In genomic region chr12:114416028-114416427, GRCh38 we compare ENCODE assay signal across 18 cellular contexts. TPM values are rescaled to one million over a fixed set of nuclear protein-coding genes. Genes with fewer than 3 reads are reported as not detected.
DNase-seq lines count a peak whose midpoint lies in the region; ATAC-seq lines count a peak whose summit lies in the region.
"Had no signal": no experiment of that assay in that cellular context is flagged by ENCODE, and none has a peak within 500 bp of the region (broad histone marks: within the 10 kb centered on the region; RNA-seq: fewer than 3 reads in every experiment).

No MANE protein-coding gene starts in this region.

- H3K27ac Mint-ChIP-seq in naive thymus-derived CD4-positive, alpha-beta T cell, result no peak overlapping the region
- no peak overlapping the region for H3K27ac Mint-ChIP-seq in activated CD8-positive, alpha-beta memory T cell treated with anti-CD3 and anti-CD28 coated beads, Interleukin-2, amount 10 ng/mL, durations not matched to agents 7 days and 5 days
- H3K27ac Mint-ChIP-seq: CD4-positive, alpha-beta memory T cell; H9 had no signal

- no peaks in the 10 kb centered on the region for H3K9me3 ChIP-seq in naive thymus-derived CD4-positive, alpha-beta T cell (ENCODE audit: control insufficient read depth in 2 of 3, low read length in 3 of 3)
- H3K9me3 ChIP-seq: A549 had no signal

- peaks cover 0 to 10% (median 4%) of the 10 kb centered on the region in 11 donors for H3K9me3 Mint-ChIP-seq in naive thymus-derived CD4-positive, alpha-beta T cell
- H3K9me3 Mint-ChIP-seq in activated CD8-positive, alpha-beta memory T cell treated with anti-CD3 and anti-CD28 coated beads, Interleukin-2, amount 10 ng/mL, durations not matched to agents 7 days and 5 days (ENCODE audit: low read depth), result no peaks in the 10 kb centered on the region

- no peaks in the 10 kb centered on the region for H3K27me3 ChIP-seq in naive thymus-derived CD4-positive, alpha-beta T cell (ENCODE audit: control insufficient read depth in 2 of 2, insufficient read depth in 2 of 2, low read length in 2 of 2)

- DNase-seq in Right ventricle myocardium inferior (ENCODE audit: missing footprints) (no peak), left cardiac atrium (no peak), epidermal melanocyte (ENCODE audit: insufficient read length, low spot score) (peak; percentile 16), left ventricle myocardium superior (no peak)
- no peak for DNase-seq in naive thymus-derived CD4-positive, alpha-beta T cell
- DNase-seq in activated CD8-positive, alpha-beta memory T cell treated with anti-CD3 and anti-CD28 coated beads, Interleukin-2, amount 10 ng/mL, durations not matched to agents 7 days and 5 days, result no peak
- DNase-seq: AML-193; CD4-positive, alpha-beta memory T cell; DMS79 treated with DMSO at 0.1 percent for 48 hours; GF-D8; H9 had no signal

- H3K27ac ChIP-seq in naive thymus-derived CD4-positive, alpha-beta T cell (ENCODE audit: low read depth, low read length), result no peak overlapping the region
- H3K27ac ChIP-seq: 22Rv1, A549, C4-2B had no signal

- H3K4me3 ChIP-seq in naive thymus-derived CD4-positive, alpha-beta T cell (ENCODE audit: low read length), result no peak overlapping the region
- H3K4me3 ChIP-seq: A549, GM12878 had no signal

- peaks cover 42 to 81% (median 65%) of the 10 kb centered on the region in 5 donors for H3K27me3 Mint-ChIP-seq in naive thymus-derived CD4-positive, alpha-beta T cell
- H3K27me3 Mint-ChIP-seq in activated CD8-positive, alpha-beta memory T cell treated with anti-CD3 and anti-CD28 coated beads, Interleukin-2, amount 10 ng/mL, durations not matched to agents 7 days and 5 days, result peaks cover 45% of the 10 kb centered on the region

- H3K36me3 Mint-ChIP-seq in naive thymus-derived CD4-positive, alpha-beta T cell, result peaks cover 0 to 14% (median 0%) of the 10 kb centered on the region in 5 donors
- H3K36me3 Mint-ChIP-seq in activated CD8-positive, alpha-beta memory T cell treated with anti-CD3 and anti-CD28 coated beads, Interleukin-2, amount 10 ng/mL, durations not matched to agents 7 days and 5 days, result no peaks in the 10 kb centered on the region
- H3K36me3 Mint-ChIP-seq: CD4-positive, alpha-beta memory T cell had no signal

- intact Hi-C loops in Right ventricle myocardium inferior (cut with DNase I), result no loop called here
- intact Hi-C loops in left cardiac atrium (cut with DNase I), result no loop called here
- intact Hi-C loops in left ventricle myocardium superior (cut with micrococcal nuclease), result no loop called here
- intact Hi-C loops in naive thymus-derived CD4-positive, alpha-beta T cell (cut with micrococcal nuclease), result no loop called here

- POLR2A ChIA-PET in naive thymus-derived CD4-positive, alpha-beta T cell (lab: Charles Lee), result interaction anchor here (0.6 kb wide), 1 partner anchor 717 kb away, joined by 3 read pairs; no protein-coding TSS in a partner anchor

- H3K36me3 ChIP-seq in naive thymus-derived CD4-positive, alpha-beta T cell (ENCODE audit: control insufficient read depth in 2 of 3, insufficient read depth in 3 of 3, low read length in 3 of 3), result no peaks in the 10 kb centered on the region

- no peak overlapping the region for H3K4me3 Mint-ChIP-seq in naive thymus-derived CD4-positive, alpha-beta T cell
- H3K4me3 Mint-ChIP-seq in activated CD8-positive, alpha-beta memory T cell treated with anti-CD3 and anti-CD28 coated beads, Interleukin-2, amount 10 ng/mL, durations not matched to agents 7 days and 5 days, result no peak overlapping the region
- H3K4me3 Mint-ChIP-seq: CD4-positive, alpha-beta memory T cell; H9 had no signal

- CTCF ChIA-PET in naive thymus-derived CD4-positive, alpha-beta T cell (lab: Charles Lee), result no interaction called here
- CTCF ChIA-PET in activated CD8-positive, alpha-beta memory T cell treated with anti-CD3 and anti-CD28 coated beads, Interleukin-2, amount 10 ng/mL, durations not matched to agents 7 days and 5 days (lab: Charles Lee), result no interaction called here

- peaks cover 0 to 7% (median 0%) of the 10 kb centered on the region in 7 donors for H3K4me1 Mint-ChIP-seq in naive thymus-derived CD4-positive, alpha-beta T cell
- H3K4me1 Mint-ChIP-seq in activated CD8-positive, alpha-beta memory T cell treated with anti-CD3 and anti-CD28 coated beads, Interleukin-2, amount 10 ng/mL, durations not matched to agents 7 days and 5 days, result no peaks in the 10 kb centered on the region
- H3K4me1 Mint-ChIP-seq: CD4-positive, alpha-beta memory T cell had no signal

- no peaks in the 10 kb centered on the region for H3K4me1 ChIP-seq in naive thymus-derived CD4-positive, alpha-beta T cell (ENCODE audit: control insufficient read depth in 2 of 2, insufficient read depth in 2 of 2, low read length in 2 of 2)
- H3K4me1 ChIP-seq: A549 had no signal

- ATAC-seq in Right ventricle myocardium inferior (peak; percentile 42), left cardiac atrium (no peak), left ventricle myocardium superior (peak; percentile 55), HG03196 (IDR thresholded peaks at IDR 0.05; ENCODE audit: unreplicated experiment) (no peak)
- ATAC-seq in naive thymus-derived CD4-positive, alpha-beta T cell, result no peak
- ATAC-seq in activated CD8-positive, alpha-beta memory T cell treated with anti-CD3 and anti-CD28 coated beads, Interleukin-2, amount 10 ng/mL, durations not matched to agents 7 days and 5 days, result no peak
- ATAC-seq: A549, GM12878 had no signal

RNA-seq across cellular contexts. Expression of gene TBX5, which starts 10.1 kb away (rescaled TPM):
- total RNA-seq in Right ventricle myocardium inferior (55.8 TPM), left cardiac atrium (100 to 1,000 TPM; 116 to 236 TPM), left ventricle myocardium superior (73.5 TPM)
- not detected for total RNA-seq in naive thymus-derived CD4-positive, alpha-beta T cell
- not detected for polyA plus RNA-seq in naive thymus-derived CD4-positive, alpha-beta T cell
- not detected for total RNA-seq in activated CD8-positive, alpha-beta memory T cell treated with anti-CD3 and anti-CD28 coated beads, Interleukin-2, amount 10 ng/mL, durations not matched to agents 7 days and 5 days
- total RNA-seq: CD4-positive, alpha-beta memory T cell; GM12878; H1; H9; HT-29 had no signal
- polyA plus RNA-seq: A549; CD4-positive, alpha-beta memory T cell had no signal

Comparison
In these comparisons a context has a peak if more than half of its experiments do, and no peak if none do; other contexts are left out.
1. ATAC-seq: peak in Right ventricle myocardium inferior (single experiment) and left ventricle myocardium superior (single experiment); none in left cardiac atrium (0 of 2), naive thymus-derived CD4-positive, alpha-beta T cell (single experiment), HG03196 (single experiment) and activated CD8-positive, alpha-beta memory T cell treated with anti-CD3 and anti-CD28 coated beads, Interleukin-2, amount 10 ng/mL, durations not matched to agents 7 days and 5 days (single experiment).
2. RNA of gene TBX5, which starts 10.1 kb away (total RNA-seq): 116 to 236 TPM in left cardiac atrium, 73.5 TPM in left ventricle myocardium superior (single experiment) and 55.8 TPM in Right ventricle myocardium inferior (single experiment); not detected in naive thymus-derived CD4-positive, alpha-beta T cell and not detected in activated CD8-positive, alpha-beta memory T cell treated with anti-CD3 and anti-CD28 coated beads, Interleukin-2, amount 10 ng/mL, durations not matched to agents 7 days and 5 days; every median in the first group is over 10 times any median in the second.